Comparison of ENCODE assay signal across 8 cellular contexts in genomic region chr1:71081697-71082080, GRCh38. TPM values are rescaled to one million over a fixed set of nuclear protein-coding genes. Genes with fewer than 3 reads are reported as not detected.
DNase-seq lines count a peak whose midpoint lies in the region; ATAC-seq and TF ChIP-seq lines count a peak whose summit lies in the region.

No MANE protein-coding gene starts in this region.

- 60% methylated on average over 7 of the region's 7 CpGs for WGBS in mesenchymal stem cell
- 74% methylated on average over 7 of the region's 7 CpGs for whole genome bisulfite sequencing in urinary bladder

- H3K4me2 ChIP-seq in mesenchymal stem cell (ENCODE audit: low read length, poor library complexity, severe bottlenecking), result peak overlapping the region; percentile 41

- peak overlapping the region; percentile 58 to 87 for H3K18ac ChIP-seq in mesenchymal stem cell (ENCODE audit: low read depth in 1 of 2, low read length in 2 of 2)

- ATAC-seq in HG03039 (IDR thresholded peaks at IDR 0.05; ENCODE audit: unreplicated experiment), result no peak

- peaks cover 12% of the 10 kb centered on the region for H3K36me3 ChIP-seq in BE2C
- H3K36me3 ChIP-seq in brain microvascular endothelial cell (replicated peaks), result peaks cover 7% of the 10 kb centered on the region
- peaks cover 4 to 19% of the 10 kb centered on the region in 2 experiments for H3K36me3 ChIP-seq in mesenchymal stem cell (ENCODE audit: control insufficient read depth in 1 of 2, insufficient read depth in 2 of 2, low read depth in 1 of 2, low read length in 2 of 2)
- H3K36me3 ChIP-seq in urinary bladder (ENCODE audit: insufficient read depth), result peaks cover 2% of the 10 kb centered on the region

- TF ChIP-seq CTCF in BE2C (IDR thresholded peaks at IDR 0.05; ENCODE audit: low read depth, low read length) (no peak), brain microvascular endothelial cell (IDR thresholded peaks at IDR 0.05; ENCODE audit: low read depth, low read length, missing control alignments) (no peak)

- H2BK15ac ChIP-seq in mesenchymal stem cell (ENCODE audit: low read depth, poor library complexity, severe bottlenecking), result no peak overlapping the region

- H3K27me3 ChIP-seq in BE2C, result no peaks in the 10 kb centered on the region
- H3K27me3 ChIP-seq in brain microvascular endothelial cell (replicated peaks), result no peaks in the 10 kb centered on the region
- H3K27me3 ChIP-seq in mesenchymal stem cell (ENCODE audit: control insufficient read depth in 1 of 2, insufficient read depth in 1 of 2, low read length in 2 of 2), result no peaks in the 10 kb centered on the region

- no peaks in the 10 kb centered on the region for H3K9me3 ChIP-seq in BE2C
- H3K9me3 ChIP-seq in mesenchymal stem cell (ENCODE audit: control insufficient read depth, low read length), result no peaks in the 10 kb centered on the region

- in situ Hi-C loops in brain microvascular endothelial cell (cut with HindIII; ENCODE audit: low pct_ligation_motif_present, low sequenced_read_pairs), result no loop called here

- no peak overlapping the region for H3K23ac ChIP-seq in mesenchymal stem cell (ENCODE audit: low read length in 2 of 2)

- no peak overlapping the region for H3K14ac ChIP-seq in mesenchymal stem cell (ENCODE audit: low read length in 2 of 2)

- peak overlapping the region; percentile 80 for H4K91ac ChIP-seq in mesenchymal stem cell (ENCODE audit: low read length)

- no peak overlapping the region for H2BK5ac ChIP-seq in mesenchymal stem cell (ENCODE audit: low read depth, low read length, poor library complexity, severe bottlenecking)

- H3K27ac ChIP-seq in brain microvascular endothelial cell, result no peak overlapping the region
- H3K27ac ChIP-seq in mesenchymal stem cell (ENCODE audit: low read length, poor library complexity, severe bottlenecking), result no peak overlapping the region
- no peak overlapping the region for H3K27ac ChIP-seq in urinary bladder (ENCODE audit: low read depth)

- no peaks in the 10 kb centered on the region for H3K4me1 ChIP-seq in BE2C
- H3K4me1 ChIP-seq in mesenchymal stem cell (ENCODE audit: control insufficient read depth, insufficient read depth, low read depth, low read length), result peaks cover 5% of the 10 kb centered on the region
- no peaks in the 10 kb centered on the region for H3K4me1 ChIP-seq in urinary bladder (ENCODE audit: insufficient read depth)

- peak overlapping the region; percentile 98 for H3K9ac ChIP-seq in mesenchymal stem cell (ENCODE audit: low read length)

- peak overlapping the region; percentile 98 for H4K8ac ChIP-seq in mesenchymal stem cell (ENCODE audit: low read length)

- peak overlapping the region; percentile 46 to 79 for H2BK12ac ChIP-seq in mesenchymal stem cell (ENCODE audit: low read length in 2 of 2)

- peaks cover 2% of the 10 kb centered on the region for H3K79me1 ChIP-seq in mesenchymal stem cell (replicated peaks; ENCODE audit: low read length, poor library complexity, severe bottlenecking)

- H3K4ac ChIP-seq in mesenchymal stem cell (ENCODE audit: low read depth in 1 of 2, low read length in 2 of 2), result peak overlapping the region; percentile 46 to 98

- H3K4me3 ChIP-seq in BE2C (ENCODE audit: low read depth, low read length) (peak overlapping the region; percentile 96), brain microvascular endothelial cell (ENCODE audit: low read depth, low read length) (peak overlapping the region; percentile 85), mesenchymal stem cell (ENCODE audit: insufficient read depth in 1 of 2, low read depth in 1 of 2, low read length in 2 of 2) (peak overlapping the region; percentile 31 to 92), urinary bladder (ENCODE audit: low read depth, low read length) (peak overlapping the region; percentile 93)

- H2AK5ac ChIP-seq in mesenchymal stem cell (ENCODE audit: low read length, severe bottlenecking), result peak overlapping the region; percentile 49

- no peak for DNase-seq in BE2C
- DNase-seq in NAMALWA (ENCODE audit: low spot score), result peak; percentile 7
- DNase-seq in brain microvascular endothelial cell, result no peak
- no peak for DNase-seq in mesenchymal stem cell
- DNase-seq in germinal center (ENCODE audit: low spot score), result no peak
- no peak for DNase-seq in NCI-H748 treated with DMSO at 0.1 percent for 48 hours (lab: John Stamatoyannopoulos, UW)

- H2AFZ ChIP-seq in mesenchymal stem cell (ENCODE audit: low read depth, low read length), result no peak overlapping the region

- no peak overlapping the region for H2BK120ac ChIP-seq in mesenchymal stem cell (ENCODE audit: low read depth, low read length)

RNA-seq across cellular contexts. Expression of gene ZRANB2, which starts 0.9 kb away (rescaled TPM):
- 23.0 TPM for polyA plus RNA-seq in BE2C (2012; ENCODE audit: insufficient read depth, insufficient read length, low read depth)
- polyA plus RNA-seq in mesenchymal stem cell (2013, experiment 1 of 2), result 75.6 TPM
- 74.9 TPM for polyA plus RNA-seq in mesenchymal stem cell (2013, experiment 2 of 2)
- total RNA-seq in urinary bladder, result 162 TPM
- 53.6 TPM for polyA plus RNA-seq in urinary bladder

RNA-seq across cellular contexts. Expression of gene PTGER3, which starts 34.1 kb away (rescaled TPM):
- 6.9 TPM for polyA plus RNA-seq in BE2C (2012; ENCODE audit: insufficient read depth, insufficient read length, low read depth)
- 0.01 TPM for polyA plus RNA-seq in mesenchymal stem cell (2013, experiment 1 of 2)
- polyA plus RNA-seq in mesenchymal stem cell (2013, experiment 2 of 2), result 0.03 TPM
- 36.0 TPM for total RNA-seq in urinary bladder
- polyA plus RNA-seq in urinary bladder, result 16.0 TPM
